Comparison of ENCODE assay signal across 11 cellular contexts in the genomic region with DNA sequence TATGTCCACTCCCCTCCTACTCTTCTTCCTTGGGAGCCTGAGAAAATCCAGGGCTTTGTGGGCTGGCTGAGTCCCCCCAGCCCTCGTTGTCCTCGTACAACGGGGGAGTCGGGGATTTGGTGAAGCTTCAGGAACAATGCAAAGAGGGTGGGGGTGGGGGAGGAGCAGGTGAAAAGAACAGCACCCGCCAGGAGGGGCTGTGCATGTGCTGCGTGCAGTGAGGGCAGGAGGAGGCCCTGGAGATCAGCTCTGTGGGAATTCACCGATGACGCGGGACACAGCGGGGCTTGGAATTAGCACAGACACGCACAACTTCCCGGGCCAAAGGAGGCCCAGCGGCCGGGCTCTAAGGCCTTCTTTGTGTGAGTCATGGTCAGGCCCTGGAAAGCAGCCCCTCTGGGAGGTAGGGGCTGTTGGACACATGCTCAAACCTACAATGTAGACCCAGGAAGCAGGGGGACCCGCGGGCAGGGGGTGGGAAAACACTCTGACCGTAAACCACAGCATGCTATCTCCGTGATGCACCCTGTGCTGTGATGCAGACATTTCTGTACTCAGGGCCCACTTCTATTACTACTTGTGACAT. TPM values are rescaled to one million over a fixed set of nuclear protein-coding genes. Genes with fewer than 3 reads are reported as not detected.
A peak's percentile ranks its signal among the peaks of the same experiment; 100 is the strongest.
DNase-seq lines count a peak whose midpoint lies in the region; ATAC-seq and TF ChIP-seq lines count a peak whose summit lies in the region.
"Had no signal": no experiment of that assay in that cellular context is flagged by ENCODE, and none has a peak within 500 bp of the region (broad histone marks: within the 10 kb centered on the region; RNA-seq: fewer than 3 reads in every experiment).

No MANE protein-coding gene starts in this region.

- no peaks in the 10 kb centered on the region for H3K9me3 ChIP-seq in left ventricle myocardium inferior (replicated peaks)
- H3K9me3 ChIP-seq in psoas muscle: no peaks in the 10 kb centered on the region

- ATAC-seq in psoas muscle: peak in 3 of 4 donors; percentile 21 to 44 (median 27)
- no peak for ATAC-seq in GM19328 (IDR thresholded peaks at IDR 0.05; ENCODE audit: unreplicated experiment)
- no peak for ATAC-seq in HG03565 (IDR thresholded peaks at IDR 0.05; ENCODE audit: unreplicated experiment)

- H3K27ac ChIP-seq in left ventricle myocardium inferior (replicated peaks) (peak overlapping the region; percentile 19), psoas muscle (no peak overlapping the region)

- DNase-seq in GM04503 (ENCODE audit: low read depth) (peak; percentile 30), anterior cingulate cortex (lab: John Stamatoyannopoulos, UW) (peak in 30 of 58 donors; percentile 3 to 65 (median 20)), left ventricle myocardium inferior (no peak), psoas muscle (peak; percentile 41 to 64), epidermal melanocyte (ENCODE audit: insufficient read length, low spot score) (no peak), glomerular visceral epithelial cell (ENCODE audit: extremely low spot score) (no peak)
- DNase-seq: DND-41; NCI-H2029 treated with DMSO at 0.1 percent for 48 hours; stimulated activated CD4-positive, alpha-beta T cell treated with anti-CD3 and anti-CD28 coated beads, Interleukin-2, amount 100 ng/mL, for 24 hours had no signal

- H3K27me3 ChIP-seq in left ventricle myocardium inferior (ENCODE audit: low read depth) (no peaks in the 10 kb centered on the region), psoas muscle (ENCODE audit: insufficient read depth in 3 of 3, low read length in 2 of 3) (no peaks in the 10 kb centered on the region)

- 66 to 74% (median 68%) methylated on average over 16 to 18 of the region's 18 CpGs for WGBS in psoas muscle, 3 donors

- intact Hi-C loops in left ventricle myocardium inferior (cut with micrococcal nuclease) (no loop called here), psoas muscle (cut with DNase I) (no loop called here)

- H3K4me3 ChIP-seq in left ventricle myocardium inferior (no peak overlapping the region), psoas muscle (no peak overlapping the region)

- no peaks in the 10 kb centered on the region for H3K4me1 ChIP-seq in left ventricle myocardium inferior
- H3K4me1 ChIP-seq in psoas muscle: no peaks in the 10 kb centered on the region

- H3K36me3 ChIP-seq in left ventricle myocardium inferior (peaks cover 65% of the 10 kb centered on the region), psoas muscle (ENCODE audit: insufficient read depth in 1 of 2, low read depth in 1 of 2) (peaks cover 0 to 81% of the 10 kb centered on the region in 2 donors)

- TF ChIP-seq CTCF in left ventricle myocardium inferior (IDR thresholded peaks at IDR 0.05; ENCODE audit: borderline replicate concordance): no peak
- TF ChIP-seq CTCF in psoas muscle (IDR thresholded peaks at IDR 0.05): no peak

RNA-seq across cellular contexts. Expression of gene RBM19, which starts 32.8 kb away (rescaled TPM):
- 18.9 TPM for total RNA-seq in left ventricle myocardium inferior
- 10 to 100 TPM; 16.0 to 28.6 (median 21.5) TPM for total RNA-seq in psoas muscle
- 10 to 100 TPM; 14.2 to 59.4 (median 30.9) TPM for polyA plus RNA-seq in psoas muscle

Comparison
In these comparisons a context has a peak if more than half of its experiments do, and no peak if none do; other contexts are left out.
1. DNase-seq: peak in GM04503 (single experiment), anterior cingulate cortex (30 of 58) and psoas muscle (2 of 2); none in left ventricle myocardium inferior (single experiment), epidermal melanocyte (single experiment) and glomerular visceral epithelial cell (single experiment).
2. ATAC-seq: peak in psoas muscle (3 of 4); none in GM19328 (single experiment) and HG03565 (single experiment).